Comparison of ENCODE assay signal across 26 cellular contexts in the genomic region with DNA sequence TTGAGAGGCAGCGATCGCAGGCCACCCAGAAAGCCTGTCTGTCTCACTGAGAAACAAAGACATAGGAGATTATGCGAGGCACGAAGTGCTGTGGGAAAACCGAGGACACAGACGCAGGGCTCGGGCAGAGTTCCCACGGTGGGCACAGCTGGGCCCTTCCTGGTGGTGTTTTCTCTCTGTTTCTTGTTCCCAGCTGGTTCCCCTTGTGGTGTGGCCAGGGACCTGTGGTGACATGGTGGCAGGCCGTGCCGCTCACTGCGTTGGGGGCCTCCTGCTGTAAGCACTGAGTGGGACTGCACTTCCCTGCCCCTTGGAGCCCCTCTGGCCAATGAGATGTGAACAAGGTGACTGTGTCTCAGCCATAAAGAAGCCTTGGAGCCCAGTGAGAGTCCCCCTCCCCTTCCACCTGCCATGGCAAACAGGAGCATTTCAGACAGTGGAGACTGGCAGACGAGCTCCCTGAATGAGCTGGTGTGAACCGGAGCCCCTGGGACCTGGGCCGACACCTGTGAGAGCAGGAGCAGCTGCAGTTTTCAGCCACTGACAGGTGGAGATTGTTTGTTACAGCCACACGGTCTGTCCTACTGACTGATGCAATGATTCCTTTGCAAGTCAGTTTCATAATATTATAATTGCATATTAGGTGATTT. TPM values are rescaled to one million over a fixed set of nuclear protein-coding genes. Genes with fewer than 3 reads are reported as not detected.
DNase-seq lines count a peak whose midpoint lies in the region; FAIRE-seq and TF ChIP-seq lines count a peak whose summit lies in the region.
"Had no signal": no experiment of that assay in that cellular context is flagged by ENCODE, and none has a peak within 500 bp of the region (broad histone marks: within the 10 kb centered on the region; RNA-seq: fewer than 3 reads in every experiment).

No MANE protein-coding gene starts in this region.

- H3K9me3 Mint-ChIP-seq in endodermal cell: no peaks in the 10 kb centered on the region
- H3K9me3 Mint-ChIP-seq in activated naive CD4-positive, alpha-beta T cell treated with anti-CD3 and anti-CD28 coated beads, Interleukin-2, amount 10 ng/mL, durations not matched to agents 7 days and 5 days: no peaks in the 10 kb centered on the region
- H3K9me3 Mint-ChIP-seq: CD8-positive, alpha-beta memory T cell had no signal

- H3K27ac ChIP-seq in BLaER1: no peak overlapping the region
- peak overlapping the region; percentile 53 for H3K27ac ChIP-seq in endodermal cell (ENCODE audit: low read depth, low read length)
- H3K27ac ChIP-seq in spleen: no peak overlapping the region

- WGBS in endodermal cell (ENCODE audit: insufficient coverage in 1 of 2, insufficient read length in 1 of 2), 2 experiments: 79 to 83% methylated on average over 14 to 15 of the region's 15 CpGs
- 77 to 83% (median 80%) methylated on average over 12 to 15 of the region's 15 CpGs for WGBS in spleen, 5 donors

- no peaks in the 10 kb centered on the region for H3K4me1 Mint-ChIP-seq in endodermal cell
- no peaks in the 10 kb centered on the region for H3K4me1 Mint-ChIP-seq in activated naive CD4-positive, alpha-beta T cell treated with anti-CD3 and anti-CD28 coated beads, Interleukin-2, amount 10 ng/mL, durations not matched to agents 7 days and 5 days
- H3K4me1 Mint-ChIP-seq: CD14-positive monocyte; CD8-positive, alpha-beta memory T cell had no signal

- FAIRE-seq in urothelium cell line (lab: Jason Lieb, UNC): no peak
- FAIRE-seq: GM12891, H1, HepG2 had no signal

- H3K9ac ChIP-seq in BLaER1 (no peak overlapping the region), endodermal cell (ENCODE audit: extremely low read depth, low read length, poor library complexity, severe bottlenecking) (no peak overlapping the region)

- H3K27me3 Mint-ChIP-seq in endodermal cell (ENCODE audit: insufficient read depth): peaks cover 47% of the 10 kb centered on the region
- H3K27me3 Mint-ChIP-seq in activated naive CD4-positive, alpha-beta T cell treated with anti-CD3 and anti-CD28 coated beads, Interleukin-2, amount 10 ng/mL, durations not matched to agents 7 days and 5 days: peaks cover 51% of the 10 kb centered on the region

- no peak overlapping the region for H3K4me3 ChIP-seq in BLaER1
- no peak overlapping the region for H3K4me3 ChIP-seq in H7 (ENCODE audit: insufficient read depth, low read depth, low read length)
- H3K4me3 ChIP-seq in endodermal cell (ENCODE audit: low read length): no peak overlapping the region
- H3K4me3 ChIP-seq in spleen: no peak overlapping the region

- no peak overlapping the region for H3K4me3 Mint-ChIP-seq in endodermal cell
- no peak overlapping the region for H3K4me3 Mint-ChIP-seq in activated naive CD4-positive, alpha-beta T cell treated with anti-CD3 and anti-CD28 coated beads, Interleukin-2, amount 10 ng/mL, durations not matched to agents 7 days and 5 days
- H3K4me3 Mint-ChIP-seq: CD14-positive monocyte; CD8-positive, alpha-beta memory T cell had no signal

- DNase-seq in H7 (peak; percentile 35), endodermal cell (no peak), spleen (peak; percentile 45), superior temporal gyrus (ENCODE audit: extremely low spot score) (no peak), urothelium cell line (ENCODE audit: low spot score) (no peak)
- DNase-seq in activated naive CD4-positive, alpha-beta T cell treated with anti-CD3 and anti-CD28 coated beads, Interleukin-2, amount 10 ng/mL, durations not matched to agents 7 days and 5 days: no peak
- DNase-seq: DMS 273 treated with DMSO at 0.1 percent for 48 hours, DMS79, GF-D8, KBM-7, NCI-H1105 treated with DMSO at 0.1 percent for 48 hours, NCI-H146, NCI-H1930, NCI-H2107, NCI-H69, RPMI8226, SHP77 treated with DMSO at 0.1 percent for 48 hours had no signal

- H3K4me1 ChIP-seq in BLaER1: peaks cover 21% of the 10 kb centered on the region
- H3K4me1 ChIP-seq in endodermal cell (ENCODE audit: control insufficient read depth, insufficient read depth, low read length): no peaks in the 10 kb centered on the region
- no peaks in the 10 kb centered on the region for H3K4me1 ChIP-seq in spleen

- H3K27me3 ChIP-seq in BLaER1 (peaks cover 21% of the 10 kb centered on the region), H7 (ENCODE audit: control insufficient read depth, insufficient read depth, low read length) (0 out of 2 replicates have a peak, but pooled peaks cover 2% of the 10 kb centered on the region), endodermal cell (ENCODE audit: control insufficient read depth, insufficient read depth, low read length, poor library complexity, severe bottlenecking) (peaks cover 32% of the 10 kb centered on the region), spleen (replicated peaks in 1 of 7) (peaks cover 0 to 84% (median 6%) of the 10 kb centered on the region in 7 donors)

- H3K36me3 ChIP-seq in BLaER1: no peaks in the 10 kb centered on the region
- no peaks in the 10 kb centered on the region for H3K36me3 ChIP-seq in H7 (replicated peaks; ENCODE audit: control insufficient read depth, insufficient read depth, low read length)
- H3K36me3 ChIP-seq in endodermal cell (ENCODE audit: control insufficient read depth, insufficient read depth, low read length): no peaks in the 10 kb centered on the region
- no peaks in the 10 kb centered on the region for H3K36me3 ChIP-seq in spleen

- H3K36me3 Mint-ChIP-seq in endodermal cell (ENCODE audit: low read depth): no peaks in the 10 kb centered on the region
- no peaks in the 10 kb centered on the region for H3K36me3 Mint-ChIP-seq in activated naive CD4-positive, alpha-beta T cell treated with anti-CD3 and anti-CD28 coated beads, Interleukin-2, amount 10 ng/mL, durations not matched to agents 7 days and 5 days
- H3K36me3 Mint-ChIP-seq: CD14-positive monocyte; CD8-positive, alpha-beta memory T cell had no signal

- intact Hi-C loops in spleen (cut with DNase I; ENCODE audit: low total_unique reads): no loop called here

- TF ChIP-seq CTCF in endodermal cell (conservative IDR thresholded peaks at IDR 0.05) (no peak), spleen (IDR thresholded peaks at IDR 0.05 in 8 of 11, conservative IDR thresholded peaks at IDR 0.05 in 3 of 11) (no peak)

- CTCF ChIA-PET in activated naive CD4-positive, alpha-beta T cell treated with anti-CD3 and anti-CD28 coated beads, Interleukin-2, amount 10 ng/mL, durations not matched to agents 7 days and 5 days (lab: Charles Lee): no interaction called here

- TF ChIP-seq POLR2A in spleen (IDR thresholded peaks at IDR 0.05): no peak

- peak overlapping the region; percentile 14; the same call in 1 of the 2 replicates for H3K4me2 ChIP-seq in BLaER1

- H3K27ac Mint-ChIP-seq in endodermal cell: no peak overlapping the region
- no peak overlapping the region for H3K27ac Mint-ChIP-seq in activated naive CD4-positive, alpha-beta T cell treated with anti-CD3 and anti-CD28 coated beads, Interleukin-2, amount 10 ng/mL, durations not matched to agents 7 days and 5 days
- H3K27ac Mint-ChIP-seq: CD14-positive monocyte; CD8-positive, alpha-beta memory T cell had no signal

- H4K20me1 ChIP-seq in BLaER1: no peaks in the 10 kb centered on the region

- H3K9me3 ChIP-seq in BLaER1 (no peaks in the 10 kb centered on the region), endodermal cell (ENCODE audit: control insufficient read depth, low read length) (no peaks in the 10 kb centered on the region), spleen (no peaks in the 10 kb centered on the region)

RNA-seq across cellular contexts. Expression of a gene that starts 13.2 kb away (rescaled TPM):
- 15.4 and 17.9 TPM in 2 replicates for total RNA-seq in H7 (2014; rRNA removed; shearing (Covaris generic))
- total RNA-seq in endodermal cell (under 1 TPM in 1 of 2 donors, not detected in 1; 0.22 TPM), spleen (not detected)
- polyA plus RNA-seq in endodermal cell (2013, experiment 1 of 2): 0.50 TPM
- 0.91 TPM for polyA plus RNA-seq in endodermal cell (2013, experiment 2 of 2)
- polyA plus RNA-seq in spleen: under 1 TPM in 1 of 3 donors, not detected in 2; 0.05 TPM
- total RNA-seq: A673; CD8-positive, alpha-beta memory T cell; HepG2; HT-29; LHCN-M2 had no signal
- polyA plus RNA-seq: CD14-positive monocyte; CD8-positive, alpha-beta memory T cell; HepG2 had no signal

Comparison
In these comparisons a context has a peak if more than half of its experiments do, and no peak if none do; other contexts are left out.
1. DNase-seq: peak in H7 (single experiment) and spleen (single experiment); none in endodermal cell (single experiment), superior temporal gyrus (single experiment), activated naive CD4-positive, alpha-beta T cell treated with anti-CD3 and anti-CD28 coated beads, Interleukin-2, amount 10 ng/mL, durations not matched to agents 7 days and 5 days (single experiment) and urothelium cell line (single experiment).
2. RNA of a gene that starts 13.2 kb away (total RNA-seq): 15.4 to 17.9 TPM in H7; 0.22 TPM in endodermal cell and not detected in spleen; every median in the first group is over 10 times any median in the second.